Comparison of ENCODE assay signal across 8 cellular contexts in genomic region chr1:203278087-203278884, GRCh38. TPM values are rescaled to one million over a fixed set of nuclear protein-coding genes. Genes with fewer than 3 reads are reported as not detected.
DNase-seq lines count a peak whose midpoint lies in the region; ATAC-seq and FAIRE-seq lines count a peak whose summit lies in the region.

No MANE protein-coding gene starts in this region.

- no peak overlapping the region for H3K23ac ChIP-seq in neuronal stem cell (ENCODE audit: low read depth, low read length, poor library complexity)

- no peaks in the 10 kb centered on the region for H3K9me3 Mint-ChIP-seq in activated T-helper 2 cell treated with anti-CD3 and anti-CD28 coated beads, Interferon-gamma antibody, Interleukin-2, Interleukin-4, amounts not matched to agents 10 μg/mL and 5 μg/mL and 100 μg/mL, durations not matched to agents 14 hours and 24 hours and 36 hours

- no peak overlapping the region for H2BK12ac ChIP-seq in neuronal stem cell (ENCODE audit: low read length)

- no peak overlapping the region for H2BK5ac ChIP-seq in neuronal stem cell (ENCODE audit: low read length)

- intact Hi-C loops in activated T-helper 2 cell treated with anti-CD3 and anti-CD28 coated beads, Interferon-gamma antibody, Interleukin-2, Interleukin-4, amounts not matched to agents 10 μg/mL and 5 μg/mL and 100 μg/mL, durations not matched to agents 14 hours and 24 hours and 36 hours (cut with micrococcal nuclease) = no loop called here

- no peaks in the 10 kb centered on the region for H3K79me1 ChIP-seq in neuronal stem cell (ENCODE audit: low read depth, low read length)

- peak overlapping the region; percentile 89 for H2AFZ ChIP-seq in neuronal stem cell (ENCODE audit: low read length)

- peak; percentile 76 for DNase-seq in DMS153 treated with DMSO at 0.1 percent for 48 hours (lab: John Stamatoyannopoulos, UW; ENCODE audit: unreplicated experiment)
- DNase-seq in NAMALWA (ENCODE audit: low spot score) = peak; percentile 35
- no peak for DNase-seq in activated T-helper 2 cell treated with anti-CD3 and anti-CD28 coated beads, Interferon-gamma antibody, Interleukin-2, Interleukin-4, amounts not matched to agents 10 μg/mL and 5 μg/mL and 100 μg/mL, durations not matched to agents 14 hours and 24 hours and 36 hours (ENCODE audit: low spot score)
- peak; percentile 49 to 73 for DNase-seq in frontal cortex (ENCODE audit: low spot score in 2 of 2)
- DNase-seq in neuronal stem cell (ENCODE audit: low spot score) = no peak
- DNase-seq in T1000 (lab: John Stamatoyannopoulos, UW) = no peak

- H3K4me3 ChIP-seq in neuronal stem cell (ENCODE audit: low read length in 2 of 2) = peak overlapping the region in 1 of 2 donors; percentile 37

- H4K91ac ChIP-seq in neuronal stem cell (ENCODE audit: low read depth, low read length, poor library complexity) = no peak overlapping the region

- no CpG with 5 or more reads among the region's 13 CpGs for WGBS in neuronal stem cell (ENCODE audit: extremely low coverage in 2 of 2, insufficient read length in 2 of 2, insufficient replicate concordance in 1 of 2), 2 donors

- no peak for FAIRE-seq in frontal cortex (lab: Jason Lieb, UNC)

- peak overlapping the region; percentile 84 for H3K27ac Mint-ChIP-seq in activated T-helper 2 cell treated with anti-CD3 and anti-CD28 coated beads, Interferon-gamma antibody, Interleukin-2, Interleukin-4, amounts not matched to agents 10 μg/mL and 5 μg/mL and 100 μg/mL, durations not matched to agents 14 hours and 24 hours and 36 hours

- H2BK15ac ChIP-seq in neuronal stem cell (ENCODE audit: low read length) = no peak overlapping the region

- H3K36me3 Mint-ChIP-seq in activated T-helper 2 cell treated with anti-CD3 and anti-CD28 coated beads, Interferon-gamma antibody, Interleukin-2, Interleukin-4, amounts not matched to agents 10 μg/mL and 5 μg/mL and 100 μg/mL, durations not matched to agents 14 hours and 24 hours and 36 hours (ENCODE audit: low read depth) = no peaks in the 10 kb centered on the region

- peak overlapping the region; percentile 56 for H3K9ac ChIP-seq in neuronal stem cell (ENCODE audit: low read depth, low read length, poor library complexity)

- H3K9me3 ChIP-seq in neuronal stem cell (replicated peaks in 1 of 2; ENCODE audit: control insufficient read depth in 2 of 2, insufficient read depth in 1 of 2, low read depth in 1 of 2, low read length in 2 of 2) = no peaks in the 10 kb centered on the region

- ATAC-seq in GM18498 (IDR thresholded peaks at IDR 0.05; ENCODE audit: unreplicated experiment) = no peak
- ATAC-seq in GM19023 (IDR thresholded peaks at IDR 0.05; ENCODE audit: unreplicated experiment) = no peak

- H3K27me3 Mint-ChIP-seq in activated T-helper 2 cell treated with anti-CD3 and anti-CD28 coated beads, Interferon-gamma antibody, Interleukin-2, Interleukin-4, amounts not matched to agents 10 μg/mL and 5 μg/mL and 100 μg/mL, durations not matched to agents 14 hours and 24 hours and 36 hours (ENCODE audit: low read depth) = no peaks in the 10 kb centered on the region

- H4K8ac ChIP-seq in neuronal stem cell (ENCODE audit: low read depth, low read length) = no peak overlapping the region

- peak overlapping the region; percentile 28 for H3K4me3 Mint-ChIP-seq in activated T-helper 2 cell treated with anti-CD3 and anti-CD28 coated beads, Interferon-gamma antibody, Interleukin-2, Interleukin-4, amounts not matched to agents 10 μg/mL and 5 μg/mL and 100 μg/mL, durations not matched to agents 14 hours and 24 hours and 36 hours (ENCODE audit: low read depth)

- no peaks in the 10 kb centered on the region for H3K36me3 ChIP-seq in neuronal stem cell (replicated peaks in 1 of 2; ENCODE audit: control insufficient read depth in 2 of 2, insufficient read depth in 2 of 2, low read length in 2 of 2)

- peaks cover 65% of the 10 kb centered on the region for H3K4me1 Mint-ChIP-seq in activated T-helper 2 cell treated with anti-CD3 and anti-CD28 coated beads, Interferon-gamma antibody, Interleukin-2, Interleukin-4, amounts not matched to agents 10 μg/mL and 5 μg/mL and 100 μg/mL, durations not matched to agents 14 hours and 24 hours and 36 hours (ENCODE audit: low read depth)

- peak overlapping the region; percentile 76 for H3K18ac ChIP-seq in neuronal stem cell (ENCODE audit: low read length)

- H3K14ac ChIP-seq in neuronal stem cell (ENCODE audit: low read length) = no peak overlapping the region

- peak overlapping the region; percentile 39 for H3K4me2 ChIP-seq in neuronal stem cell (ENCODE audit: insufficient read depth, low read length, poor library complexity, severe bottlenecking)

- H3K4me1 ChIP-seq in neuronal stem cell (ENCODE audit: control insufficient read depth in 2 of 2, insufficient read depth in 1 of 2, low read depth in 1 of 2, low read length in 2 of 2) = peaks cover 21 to 28% of the 10 kb centered on the region in 2 donors

- H3K4ac ChIP-seq in neuronal stem cell (ENCODE audit: low read length) = no peak overlapping the region

- H3K27ac ChIP-seq in neuronal stem cell (replicated peaks; ENCODE audit: low read length) = peak overlapping the region; percentile 13

- H2BK120ac ChIP-seq in neuronal stem cell (ENCODE audit: low read depth, low read length) = no peak overlapping the region

- H3K27me3 ChIP-seq in neuronal stem cell (ENCODE audit: control insufficient read depth in 3 of 3, insufficient read depth in 3 of 3, low read depth in 1 of 3, low read length in 3 of 3) = peaks cover 0 to 23% (median 0%) of the 10 kb centered on the region in 3 experiments

- H2AK5ac ChIP-seq in neuronal stem cell (ENCODE audit: low read depth, low read length) = no peak overlapping the region

RNA-seq across cellular contexts. Expression of gene BTG2, which starts 27.0 kb away (rescaled TPM):
- 98.1 and 98.8 TPM in 2 replicates for total RNA-seq in activated T-helper 2 cell treated with anti-CD3 and anti-CD28 coated beads, Interferon-gamma antibody, Interleukin-2, Interleukin-4, amounts not matched to agents 10 μg/mL and 5 μg/mL and 100 μg/mL, durations not matched to agents 14 hours and 24 hours and 36 hours
- 5.3 TPM for total RNA-seq in frontal cortex
- polyA plus RNA-seq in neuronal stem cell (2013, experiment 1 of 2) = 59.9 TPM
- polyA plus RNA-seq in neuronal stem cell (2013, experiment 2 of 2) = 59.9 TPM

RNA-seq across cellular contexts. Expression of gene CHIT1, which starts 48.8 kb away (rescaled TPM):
- total RNA-seq in activated T-helper 2 cell treated with anti-CD3 and anti-CD28 coated beads, Interferon-gamma antibody, Interleukin-2, Interleukin-4, amounts not matched to agents 10 μg/mL and 5 μg/mL and 100 μg/mL, durations not matched to agents 14 hours and 24 hours and 36 hours = 0.09 and 0.34 TPM in 2 replicates
- total RNA-seq in frontal cortex = 1.6 TPM
- polyA plus RNA-seq in neuronal stem cell (2013, experiment 1 of 2) = 0.04 TPM
- polyA plus RNA-seq in neuronal stem cell (2013, experiment 2 of 2) = not detected

Comparison
In these comparisons a context has a peak if more than half of its experiments do, and no peak if none do; other contexts are left out.
1. DNase-seq: peak in DMS153 treated with DMSO at 0.1 percent for 48 hours (single experiment), NAMALWA (single experiment) and frontal cortex (2 of 2); none in activated T-helper 2 cell treated with anti-CD3 and anti-CD28 coated beads, Interferon-gamma antibody, Interleukin-2, Interleukin-4, amounts not matched to agents 10 μg/mL and 5 μg/mL and 100 μg/mL, durations not matched to agents 14 hours and 24 hours and 36 hours (single experiment), neuronal stem cell (single experiment) and T1000 (single experiment).
2. RNA of gene BTG2, which starts 27.0 kb away (total RNA-seq): 98.1 to 98.8 TPM in activated T-helper 2 cell treated with anti-CD3 and anti-CD28 coated beads, Interferon-gamma antibody, Interleukin-2, Interleukin-4, amounts not matched to agents 10 μg/mL and 5 μg/mL and 100 μg/mL, durations not matched to agents 14 hours and 24 hours and 36 hours; 5.3 TPM in frontal cortex (single experiment); every median in the first group is over 10 times any median in the second.